ENCODE assay signal across 17 cellular contexts in the genomic region with DNA sequence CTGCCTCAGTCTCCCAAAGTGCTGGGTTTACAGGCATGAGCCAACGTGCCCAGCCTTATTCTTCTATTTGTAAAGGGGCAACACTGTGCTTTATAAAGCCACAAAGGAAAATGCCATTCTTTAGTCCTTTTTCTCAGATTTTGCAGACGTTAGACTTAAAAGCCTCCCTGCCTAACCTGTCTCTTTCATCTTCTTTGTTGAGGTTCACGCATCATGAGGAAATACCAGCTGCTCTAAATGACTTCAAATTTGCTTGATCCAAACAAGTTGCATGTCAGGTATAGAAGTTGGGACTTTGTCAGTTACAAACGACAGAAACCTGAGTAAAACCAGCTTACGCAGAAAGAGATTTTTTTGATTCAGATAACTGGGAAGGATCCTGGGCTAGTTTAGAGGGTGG. TPM values are rescaled to one million over a fixed set of nuclear protein-coding genes. Genes with fewer than 3 reads are reported as not detected.
DNase-seq lines count a peak whose midpoint lies in the region; ATAC-seq, FAIRE-seq and TF ChIP-seq lines count a peak whose summit lies in the region.
"Had no signal": no experiment of that assay in that cellular context is flagged by ENCODE, and none has a peak within 500 bp of the region (broad histone marks: within the 10 kb centered on the region; RNA-seq: fewer than 3 reads in every experiment).

No MANE protein-coding gene starts in this region.

- no TSS peak for BruUV-seq in K562 (replicated peaks; lab: Mats Ljungman, UMichigan)

- H3K27ac ChIP-seq in CD4-positive, alpha-beta T cell (ENCODE audit: low read depth, low read length): no peak overlapping the region
- no peak overlapping the region for H3K27ac ChIP-seq in CD8-positive, alpha-beta T cell (ENCODE audit: low read depth, low read length)
- H3K27ac ChIP-seq in KOPT-K1 (ENCODE audit: low read depth, low read length, poor library complexity, severe bottlenecking): peak overlapping the region; percentile 97
- H3K27ac ChIP-seq in K562 (ENCODE audit: extremely low read depth, low read depth, low read length): no peak overlapping the region

- H3K36me3 ChIP-seq in CD8-positive, alpha-beta T cell (ENCODE audit: insufficient read depth, low read length): no peaks in the 10 kb centered on the region
- H3K36me3 ChIP-seq in KOPT-K1 (ENCODE audit: insufficient read depth, low read length) (no peaks in the 10 kb centered on the region), K562 (ENCODE audit: control insufficient read depth, insufficient read depth, low read length) (no peaks in the 10 kb centered on the region)

- TF ChIP-seq RAD21 in K562 (CRISPR knock-in tag; conservative IDR thresholded peaks at IDR 0.05 in 1 of 2, IDR thresholded peaks at IDR 0.05 in 1 of 2): no peak

- in situ Hi-C loops in K562 (cut with MboI): no loop called here

- no peaks in the 10 kb centered on the region for H3K27me3 Mint-ChIP-seq in CD4-positive, alpha-beta T cell
- H3K27me3 Mint-ChIP-seq in CD8-positive, alpha-beta T cell (ENCODE audit: low read depth): no peaks in the 10 kb centered on the region
- H3K27me3 Mint-ChIP-seq in stimulated activated naive CD8-positive, alpha-beta T cell treated with anti-CD3 and anti-CD28 coated beads, Interleukin-15, amount 100 ng/mL, for 72 hours: peaks cover 5% of the 10 kb centered on the region

- peaks cover 23% of the 10 kb centered on the region for H3K4me1 Mint-ChIP-seq in CD4-positive, alpha-beta T cell (ENCODE audit: low read depth)
- peaks cover 44% of the 10 kb centered on the region for H3K4me1 Mint-ChIP-seq in CD8-positive, alpha-beta T cell (ENCODE audit: low read depth)
- H3K4me1 Mint-ChIP-seq in stimulated activated naive CD8-positive, alpha-beta T cell treated with anti-CD3 and anti-CD28 coated beads, Interleukin-15, amount 100 ng/mL, for 72 hours: peaks cover 29% of the 10 kb centered on the region
- H3K4me1 Mint-ChIP-seq: GM23338, H9 had no signal

- H3K79me2 ChIP-seq in K562 (ENCODE audit: control insufficient read depth, insufficient read depth, low read length): no peaks in the 10 kb centered on the region

- H3K9me3 Mint-ChIP-seq in CD4-positive, alpha-beta T cell: no peaks in the 10 kb centered on the region
- H3K9me3 Mint-ChIP-seq in CD8-positive, alpha-beta T cell: no peaks in the 10 kb centered on the region
- no peaks in the 10 kb centered on the region for H3K9me3 Mint-ChIP-seq in stimulated activated naive CD8-positive, alpha-beta T cell treated with anti-CD3 and anti-CD28 coated beads, Interleukin-15, amount 100 ng/mL, for 72 hours
- H3K9me3 Mint-ChIP-seq: CD8-positive, alpha-beta memory T cell; GM23338; H9 had no signal

- H3K27me3 ChIP-seq in CD4-positive, alpha-beta T cell (ENCODE audit: control insufficient read depth, insufficient read depth, low read length): no peaks in the 10 kb centered on the region
- no peaks in the 10 kb centered on the region for H3K27me3 ChIP-seq in CD8-positive, alpha-beta T cell (ENCODE audit: insufficient read depth, low read length)
- no peaks in the 10 kb centered on the region for H3K27me3 ChIP-seq in K562 (ENCODE audit: control insufficient read depth in 2 of 2, insufficient read depth in 2 of 2, low read length in 2 of 2)

- FAIRE-seq in K562 (lab: Jason Lieb, UNC) (no peak), GM12892 (lab: Jason Lieb, UNC) (no peak)
- FAIRE-seq: D721Med, G401.6 had no signal

- H3K9ac ChIP-seq in K562 (ENCODE audit: insufficient read depth in 1 of 2, low read depth in 2 of 2, low read length in 2 of 2): no peak overlapping the region

- CTCF ChIA-PET in CD4-positive, alpha-beta T cell (lab: Charles Lee): interaction anchor here (1.0 kb wide), 1 partner anchor 10 kb away, joined by 3 read pairs; no protein-coding TSS in a partner anchor
- CTCF ChIA-PET in CD8-positive, alpha-beta T cell (lab: Charles Lee): interaction anchor here (0.7 to 2.2 kb wide), 3 partner anchors 11 to 14 kb away, joined by 3 to 6 read pairs (median 3); no protein-coding TSS in a partner anchor
- CTCF ChIA-PET in K562 (lab: Yijun Ruan, JAX; ENCODE audit: low intra/inter-chr PET ratio): no interaction called here

- TF ChIP-seq CTCF in CD4-positive, alpha-beta T cell (IDR thresholded peaks at IDR 0.05): no peak
- no peak for TF ChIP-seq CTCF in CD8-positive, alpha-beta T cell (IDR thresholded peaks at IDR 0.05)
- TF ChIP-seq CTCF in K562 (IDR thresholded peaks at IDR 0.05 in 2 of 3, conservative IDR thresholded peaks at IDR 0.05 in 1 of 3; ENCODE audit: insufficient read depth in 2 of 3, low read depth in 1 of 3, low read length in 3 of 3): no peak

- H3K4me1 ChIP-seq in CD8-positive, alpha-beta T cell (ENCODE audit: insufficient read depth, low read length): peaks cover 28% of the 10 kb centered on the region
- H3K4me1 ChIP-seq in K562 (replicated peaks in 1 of 2; ENCODE audit: control insufficient read depth in 2 of 2, insufficient read depth in 2 of 2, low read length in 2 of 2): peaks cover 19 to 31% of the 10 kb centered on the region in 2 experiments; a peak in 4 of 5 replicates

- H3K4me2 ChIP-seq in K562 (ENCODE audit: insufficient read depth, low read length): no peak overlapping the region
- H3K4me2 ChIP-seq: GM23338 had no signal

- 34% methylated on average over 5 of the region's 5 CpGs for WGBS in K562 (ENCODE audit: insufficient coverage, low coverage, missing lambda C conversion rate)

- H3K4me3 Mint-ChIP-seq in CD4-positive, alpha-beta T cell: no peak overlapping the region
- H3K4me3 Mint-ChIP-seq in CD8-positive, alpha-beta T cell: peak overlapping the region; percentile 35
- H3K4me3 Mint-ChIP-seq in stimulated activated naive CD8-positive, alpha-beta T cell treated with anti-CD3 and anti-CD28 coated beads, Interleukin-15, amount 100 ng/mL, for 72 hours: no peak overlapping the region
- H3K4me3 Mint-ChIP-seq: GM23338, H9 had no signal

- no peaks in the 10 kb centered on the region for H3K36me3 Mint-ChIP-seq in CD4-positive, alpha-beta T cell (ENCODE audit: low read depth)
- no peaks in the 10 kb centered on the region for H3K36me3 Mint-ChIP-seq in CD8-positive, alpha-beta T cell
- H3K36me3 Mint-ChIP-seq: CD8-positive, alpha-beta memory T cell had no signal

- TF ChIP-seq EP300 in K562 (IDR thresholded peaks at IDR 0.05; ENCODE audit: low read length): no peak

- H3K9me3 ChIP-seq in CD4-positive, alpha-beta T cell (ENCODE audit: control insufficient read depth, low read length): no peaks in the 10 kb centered on the region
- no peaks in the 10 kb centered on the region for H3K9me3 ChIP-seq in CD8-positive, alpha-beta T cell (ENCODE audit: low read length)
- H3K9me3 ChIP-seq in KOPT-K1 (ENCODE audit: insufficient read depth, low read length, poor library complexity, severe bottlenecking): no peaks in the 10 kb centered on the region
- H3K9me3 ChIP-seq in K562 (replicated peaks; ENCODE audit: control insufficient read depth, insufficient read depth, low read depth, low read length): no peaks in the 10 kb centered on the region

- H3K9me1 ChIP-seq in K562 (ENCODE audit: control insufficient read depth, insufficient read depth, low read length): no peaks in the 10 kb centered on the region

- H4K20me1 ChIP-seq in K562 (replicated peaks; ENCODE audit: control insufficient read depth, insufficient read depth, low read length): no peaks in the 10 kb centered on the region

- POLR2A ChIA-PET in CD4-positive, alpha-beta T cell (lab: Charles Lee): interaction anchor here (1.0 kb wide), 1 partner anchor 13 kb away, joined by 3 read pairs; no protein-coding TSS in a partner anchor
- POLR2A ChIA-PET in CD8-positive, alpha-beta T cell (lab: Charles Lee): interaction anchor here (2.0 kb wide), 1 partner anchor 9 kb away, joined by 5 read pairs; no protein-coding TSS in a partner anchor
- POLR2A ChIA-PET in K562 (lab: Yijun Ruan, JAX): interaction anchor here (1.6 to 2.1 kb wide), 2 partner anchors 16 to 32 kb away, joined by 3 to 9 read pairs; no protein-coding TSS in a partner anchor

- ATAC-seq in CD4-positive, alpha-beta T cell (ENCODE audit: poor library complexity): peak; percentile 62
- ATAC-seq in CD8-positive, alpha-beta T cell: peak; percentile 48
- ATAC-seq in K562: no peak
- no peak for ATAC-seq in stimulated activated naive CD8-positive, alpha-beta T cell treated with anti-CD3 and anti-CD28 coated beads, Interleukin-15, amount 100 ng/mL, for 72 hours
- ATAC-seq: GM23338, HCT116 had no signal

- no peak for DNase-seq in CD4-positive, alpha-beta T cell
- no peak for DNase-seq in CD8-positive, alpha-beta T cell
- no peak for DNase-seq in K562 (ENCODE audit: extremely low read depth in 1 of 4, low spot score in 3 of 4)
- no peak for DNase-seq in NCI-H2107 (lab: John Stamatoyannopoulos, UW)
- no peak for DNase-seq in GM12892 (ENCODE audit: insufficient read length)
- no peak for DNase-seq in cerebellar nuclear complex (lab: John Stamatoyannopoulos, UW)
- no peak for DNase-seq in stimulated activated naive CD8-positive, alpha-beta T cell treated with anti-CD3 and anti-CD28 coated beads, Interleukin-15, amount 100 ng/mL, for 72 hours
- DNase-seq: C1 segment of cervical spinal cord, DMS53, DMS79 treated with DMSO at 0.1 percent for 48 hours, H9 had no signal

- TF ChIP-seq POLR2A in K562 (conservative IDR thresholded peaks at IDR 0.05): no peak
- no peak for TF ChIP-seq POLR2A in GM12892 (IDR thresholded peaks at IDR 0.05; ENCODE audit: low read depth, low read length)

- H2AFZ ChIP-seq in K562 (ENCODE audit: low read depth, low read length): peak overlapping the region; percentile 10; the same call in 1 of the 2 replicates
- H2AFZ ChIP-seq: GM23338 had no signal

- intact Hi-C loops in CD4-positive, alpha-beta T cell (cut with DNase I, micrococcal nuclease): no loop called here
- intact Hi-C loops in CD8-positive, alpha-beta T cell (cut with DNase I, micrococcal nuclease): no loop called here
- intact Hi-C loops in K562 (cut with micrococcal nuclease): no loop called here

- H3K27ac Mint-ChIP-seq in CD4-positive, alpha-beta T cell: peak overlapping the region; percentile 40
- peak overlapping the region; percentile 32 for H3K27ac Mint-ChIP-seq in CD8-positive, alpha-beta T cell
- H3K27ac Mint-ChIP-seq in stimulated activated naive CD8-positive, alpha-beta T cell treated with anti-CD3 and anti-CD28 coated beads, Interleukin-15, amount 100 ng/mL, for 72 hours: no peak overlapping the region
- H3K27ac Mint-ChIP-seq: GM23338, H9 had no signal

- no peak overlapping the region for H3K4me3 ChIP-seq in CD8-positive, alpha-beta T cell (ENCODE audit: low read depth, low read length)
- no peak overlapping the region for H3K4me3 ChIP-seq in K562
- H3K4me3 ChIP-seq: GM23338 had no signal

RNA-seq across cellular contexts. Expression of a gene that starts 17.6 kb away (rescaled TPM):
- 10 to 100 TPM; 50.2 TPM for total RNA-seq in CD4-positive, alpha-beta T cell
- total RNA-seq in CD8-positive, alpha-beta T cell: 10 to 100 TPM; 54.4 to 56.5 TPM
- 79.9 and 290 TPM in 2 replicates for total RNA-seq in K562 (2011; cell fraction: chromatin; rRNA removed; ENCODE audit: low replicate concordance)
- 32.5 and 39.2 TPM in 2 replicates for total RNA-seq in K562 (2011; cell fraction: nucleolus; rRNA removed)
- total RNA-seq in K562 (2011; cell fraction: nucleoplasm; rRNA removed): 93.6 and 112 TPM in 2 replicates
- total RNA-seq in K562 (2014; rRNA removed) (33.8 and 35.2 TPM in 2 replicates), K562 (2014; rRNA removed; fragmentation: Illumina TruSeq; extraction: Trizol) (70.3 and 74.9 TPM in 2 replicates), K562 (2015; rRNA removed; fragmentation: Illumina TruSeq; extraction: Trizol) (62.4 and 70.0 TPM in 2 replicates), K562 (2021) (39.3 and 41.9 TPM in 2 replicates)
- polyA plus RNA-seq in K562 (2011; rRNA removed) (28.0 and 29.1 TPM in 2 replicates), K562 (2014; fragmentation: Illumina TruSeq; extraction: Trizol) (25.3 and 33.6 TPM in 2 replicates), K562 (2014; fragmentation: Nextera tagmentation; extraction: Ambion mirVana) (10 to 100 TPM; 12.7 to 13.2 TPM), K562 (2014; rRNA removed) (21.8 and 26.6 TPM in 2 replicates)
- polyA plus RNA-seq in K562 (2011; cell fraction: cytosol; rRNA removed): 6.3 and 7.6 TPM in 2 replicates
- polyA plus RNA-seq in K562 (2011; cell fraction: nucleus; rRNA removed): 24.7 and 32.5 TPM in 2 replicates
- polyA plus RNA-seq in K562 (2012): 22.8 and 23.3 TPM in 2 replicates
- 45.9 and 83.5 TPM in 2 replicates for polyA minus RNA-seq in K562 (2011; rRNA and poly(A)+ RNA removed)
- polyA minus RNA-seq in K562 (2011; cell fraction: cytosol; rRNA and poly(A)+ RNA removed): 20.1 and 22.1 TPM in 2 replicates
- 52.2 and 112 TPM in 2 replicates for polyA minus RNA-seq in K562 (2011; cell fraction: nucleus; rRNA and poly(A)+ RNA removed)
- 26.1 TPM for polyA plus RNA-seq in GM12892 (2012; ENCODE audit: missing spikeins)

RNA-seq across cellular contexts. Expression of a gene that starts 51.1 kb away (rescaled TPM):
- 10 to 100 TPM; 34.2 to 34.8 TPM for total RNA-seq in CD4-positive, alpha-beta T cell
- total RNA-seq in CD8-positive, alpha-beta T cell: 10 to 100 TPM; 31.7 to 36.2 TPM
- total RNA-seq in K562 (2011; cell fraction: chromatin; rRNA removed; ENCODE audit: low replicate concordance): 55.1 and 138 TPM in 2 replicates
- 36.5 and 52.5 TPM in 2 replicates for total RNA-seq in K562 (2011; cell fraction: nucleolus; rRNA removed)
- 96.8 and 146 TPM in 2 replicates for total RNA-seq in K562 (2011; cell fraction: nucleoplasm; rRNA removed)
- total RNA-seq in K562 (2014; rRNA removed): 44.9 and 53.9 TPM in 2 replicates
- 46.2 and 55.4 TPM in 2 replicates for total RNA-seq in K562 (2014; rRNA removed; fragmentation: Illumina TruSeq; extraction: Trizol)
- 46.0 and 49.4 TPM in 2 replicates for total RNA-seq in K562 (2015; rRNA removed; fragmentation: Illumina TruSeq; extraction: Trizol)
- total RNA-seq in K562 (2021): 41.6 and 46.6 TPM in 2 replicates
- 24.4 and 37.0 TPM in 2 replicates for polyA plus RNA-seq in K562 (2011; rRNA removed)
- polyA plus RNA-seq in K562 (2011; cell fraction: cytosol; rRNA removed): 13.0 and 14.1 TPM in 2 replicates
- polyA plus RNA-seq in K562 (2011; cell fraction: nucleus; rRNA removed): 26.0 and 26.4 TPM in 2 replicates
- 31.2 and 44.6 TPM in 2 replicates for polyA plus RNA-seq in K562 (2012)
- polyA plus RNA-seq in K562 (2014; fragmentation: Illumina TruSeq; extraction: Trizol): 38.4 and 42.7 TPM in 2 replicates
- 10 to 100 TPM in 1 of 2 experiments, 1 to 10 TPM in 1; 9.9 to 11.2 TPM for polyA plus RNA-seq in K562 (2014; fragmentation: Nextera tagmentation; extraction: Ambion mirVana)
- polyA plus RNA-seq in K562 (2014; rRNA removed): 40.7 and 46.6 TPM in 2 replicates
- polyA minus RNA-seq in K562 (2011; rRNA and poly(A)+ RNA removed): 50.0 and 53.0 TPM in 2 replicates
- polyA minus RNA-seq in K562 (2011; cell fraction: cytosol; rRNA and poly(A)+ RNA removed): 15.2 and 17.1 TPM in 2 replicates
- 58.3 and 84.4 TPM in 2 replicates for polyA minus RNA-seq in K562 (2011; cell fraction: nucleus; rRNA and poly(A)+ RNA removed)
- 26.4 TPM for polyA plus RNA-seq in GM12892 (2012; ENCODE audit: missing spikeins)

Comparison
In these comparisons a context has a peak if more than half of its experiments do, and no peak if none do; other contexts are left out.
1. ATAC-seq: peak in CD4-positive, alpha-beta T cell (single experiment) and CD8-positive, alpha-beta T cell (single experiment); none in K562 (single experiment) and stimulated activated naive CD8-positive, alpha-beta T cell treated with anti-CD3 and anti-CD28 coated beads, Interleukin-15, amount 100 ng/mL, for 72 hours (single experiment).
2. H3K27ac Mint-ChIP-seq: peak in CD4-positive, alpha-beta T cell (single experiment) and CD8-positive, alpha-beta T cell (single experiment); none in stimulated activated naive CD8-positive, alpha-beta T cell treated with anti-CD3 and anti-CD28 coated beads, Interleukin-15, amount 100 ng/mL, for 72 hours (0 of 2).